1 cellular context compared by ENCODE assay signal in genomic region chr6:17385660-17386059, GRCh38.
TF ChIP-seq lines count a peak whose summit lies in the region.

No MANE protein-coding gene starts in this region.

TF ChIP-seq in WTC11, 78 proteins besides CTCF, POLR2A, EP300 and RAD21 (continued from another document):
- TF ChIP-seq AR (CRISPR knock-in tag; IDR thresholded peaks at IDR 0.05) (no peak), CREM (CRISPR knock-in tag; IDR thresholded peaks at IDR 0.05) (no peak), FOXK1 (CRISPR knock-in tag; IDR thresholded peaks at IDR 0.05) (no peak), TP53 (CRISPR knock-in tag; IDR thresholded peaks at IDR 0.05) (no peak), ATF1 (CRISPR knock-in tag; IDR thresholded peaks at IDR 0.05) (no peak), USF2 (CRISPR knock-in tag; IDR thresholded peaks at IDR 0.05) (no peak), SOX15 (CRISPR knock-in tag; IDR thresholded peaks at IDR 0.05) (no peak), ZBTB21 (CRISPR knock-in tag; IDR thresholded peaks at IDR 0.05; ENCODE audit: borderline replicate concordance) (no peak), ZNF396 (CRISPR knock-in tag; IDR thresholded peaks at IDR 0.05; ENCODE audit: borderline replicate concordance) (no peak), E2F4 (CRISPR knock-in tag; IDR thresholded peaks at IDR 0.05; ENCODE audit: borderline replicate concordance, low read depth) (no peak), TCF7 (CRISPR knock-in tag; IDR thresholded peaks at IDR 0.05; ENCODE audit: low read depth) (no peak), ZSCAN18 (CRISPR knock-in tag; IDR thresholded peaks at IDR 0.05) (no peak), GRHL2 (CRISPR knock-in tag; IDR thresholded peaks at IDR 0.05; ENCODE audit: insufficient replicate concordance, severe bottlenecking) (no peak), NFE2L1 (CRISPR knock-in tag; IDR thresholded peaks at IDR 0.05) (no peak), ZNF121 (CRISPR knock-in tag; IDR thresholded peaks at IDR 0.05) (no peak), CDX4 (CRISPR knock-in tag; IDR thresholded peaks at IDR 0.05; ENCODE audit: borderline replicate concordance) (no peak), NFYB (CRISPR knock-in tag; conservative IDR thresholded peaks at IDR 0.05; ENCODE audit: low read depth) (no peak), ZNF219 (CRISPR knock-in tag; IDR thresholded peaks at IDR 0.05; ENCODE audit: borderline replicate concordance) (no peak)
TF ChIP-seq in WTC11: peak in this region for 0.
